11 cellular contexts compared by ENCODE assay signal in genomic region chr20:57394087-57395082, GRCh38. TPM values are rescaled to one million over a fixed set of nuclear protein-coding genes. Genes with fewer than 3 reads are reported as not detected.
DNase-seq lines count a peak whose midpoint lies in the region; ATAC-seq and TF ChIP-seq lines count a peak whose summit lies in the region.
"Had no signal": no experiment of that assay in that cellular context is flagged by ENCODE, and none has a peak within 500 bp of the region (broad histone marks: within the 10 kb centered on the region; RNA-seq: fewer than 3 reads in every experiment).

No MANE protein-coding gene starts in this region.

- ATAC-seq in HG03039 (IDR thresholded peaks at IDR 0.05; ENCODE audit: unreplicated experiment) (no peak), HG03280 (IDR thresholded peaks at IDR 0.05; ENCODE audit: unreplicated experiment) (no peak)

- DNase-seq in MM.1S, result peak; percentile 6
- DNase-seq in dorsolateral prefrontal cortex, result peak in 3 of 10 donors; percentile 9 to 44 (median 41)
- DNase-seq in colonic mucosa, result no peak
- DNase-seq in mucosa of gallbladder (ENCODE audit: low spot score), result no peak
- DNase-seq: central memory CD4-positive, alpha-beta T cell; COR-L47; NCI-H1694 had no signal

- intact Hi-C loops in dorsolateral prefrontal cortex (cut with DNase I), result loop anchor here (1.0 to 10.0 kb wide), 4 partner anchors 46 to 820 kb away; no protein-coding TSS in a partner anchor
- intact Hi-C loops in colonic mucosa (cut with DNase I), result no loop called here

- H3K27me3 ChIP-seq in BLaER1 (no peaks in the 10 kb centered on the region), MM.1S (replicated peaks; ENCODE audit: insufficient read depth, low read length) (no peaks in the 10 kb centered on the region), dorsolateral prefrontal cortex (no peaks in the 10 kb centered on the region), colonic mucosa (no peaks in the 10 kb centered on the region)

- H3K4me3 Mint-ChIP-seq in nephron, result peak overlapping the region; percentile 74 to 95 (median 93)

- no peaks in the 10 kb centered on the region for H3K9me2 ChIP-seq in MM.1S (replicated peaks; ENCODE audit: insufficient read depth, low read length)

- H3K4me1 ChIP-seq in BLaER1 (peaks cover 81% of the 10 kb centered on the region), MM.1S (ENCODE audit: low read length) (peaks cover 70% of the 10 kb centered on the region), colonic mucosa (peaks cover 39% of the 10 kb centered on the region)

- no peaks in the 10 kb centered on the region for H3K9me3 ChIP-seq in BLaER1
- H3K9me3 ChIP-seq in MM.1S (replicated peaks; ENCODE audit: insufficient read depth, low read length), result no peaks in the 10 kb centered on the region
- H3K9me3 ChIP-seq in colonic mucosa, result no peaks in the 10 kb centered on the region

- H3K4me2 ChIP-seq in BLaER1 (peak overlapping the region; percentile 99), MM.1S (ENCODE audit: low read depth, low read length) (peak overlapping the region; percentile 88)

- no peak overlapping the region for H2AFZ ChIP-seq in MM.1S (ENCODE audit: low read length)

- H3K4me1 Mint-ChIP-seq in nephron, result peaks cover 65% of the 10 kb centered on the region

- peaks cover 89% of the 10 kb centered on the region for H3K79me2 ChIP-seq in MM.1S (ENCODE audit: low read length)

- H3K27me3 Mint-ChIP-seq in nephron (ENCODE audit: low read depth), result peaks cover 9% of the 10 kb centered on the region

- H4K20me1 ChIP-seq in BLaER1, result peaks cover 75% of the 10 kb centered on the region
- H4K20me1 ChIP-seq in MM.1S (ENCODE audit: insufficient read depth, low read length), result peaks cover 40% of the 10 kb centered on the region; the same call in 1 of the 2 replicates

- H3K4me3 ChIP-seq in BLaER1 (peak overlapping the region; percentile 97), MM.1S (ENCODE audit: low read length) (peak overlapping the region; percentile 99), dorsolateral prefrontal cortex (peak overlapping the region in 2 of 59 donors; percentile 12 to 18), colonic mucosa (no peak overlapping the region)

- H3K9me3 Mint-ChIP-seq in nephron, result no peaks in the 10 kb centered on the region

- peaks cover 35% of the 10 kb centered on the region for H3K36me3 Mint-ChIP-seq in nephron (ENCODE audit: low read depth)

- H3K9ac ChIP-seq in BLaER1 (peak overlapping the region; percentile 97), MM.1S (ENCODE audit: low read length) (peak overlapping the region; percentile 100), colonic mucosa (ENCODE audit: low read depth in 2 of 2, low read length in 2 of 2) (no peak overlapping the region)

- TF ChIP-seq CTCF in MM.1S (IDR thresholded peaks at IDR 0.05; ENCODE audit: low read length) (peak; percentile 14; the same call in 1 of the 2 replicates), dorsolateral prefrontal cortex (IDR thresholded peaks at IDR 0.05 in 54 of 56, conservative IDR thresholded peaks at IDR 0.05 in 2 of 56; ENCODE audit: low read depth in 1 of 56, partially characterized antibody in 56 of 56) (no peak), nephron (IDR thresholded peaks at IDR 0.05; ENCODE audit: unreplicated experiment in 3 of 3) (no peak), colonic mucosa (IDR thresholded peaks at IDR 0.05) (no peak)

- H3K36me3 ChIP-seq in BLaER1 (peaks cover 49% of the 10 kb centered on the region), MM.1S (replicated peaks; ENCODE audit: insufficient read depth, low read length) (peaks cover 14% of the 10 kb centered on the region; the same call in 1 of the 2 replicates), colonic mucosa (no peaks in the 10 kb centered on the region)

- H3F3A ChIP-seq in MM.1S (ENCODE audit: insufficient read depth, low read length), result peaks cover 83% of the 10 kb centered on the region

- H3K27ac ChIP-seq in BLaER1 (peak overlapping the region; percentile 96), MM.1S (ENCODE audit: low read length) (peak overlapping the region; percentile 100), dorsolateral prefrontal cortex (peak overlapping the region in 54 of 59 donors; percentile 54 to 97 (median 88)), colonic mucosa (no peak overlapping the region)

- peak overlapping the region in 2 of 3 experiments; percentile 53 to 71 for H3K27ac Mint-ChIP-seq in nephron

RNA-seq across cellular contexts. Expression of gene RBM38, which starts 3.2 kb away (rescaled TPM):
- total RNA-seq in dorsolateral prefrontal cortex (10 to 100 TPM in 112 of 120 experiments, 1 to 10 TPM in 8; 8.5 to 26.9 (median 13.2) TPM), colonic mucosa (10 to 100 TPM; 41.3 to 43.1 TPM), mucosa of gallbladder (21.9 TPM)

RNA-seq across cellular contexts. Expression of gene RAE1, which starts 43.3 kb away (rescaled TPM):
- 10 to 100 TPM; 16.2 to 42.7 (median 30.2) TPM for total RNA-seq in dorsolateral prefrontal cortex
- 10 to 100 TPM; 20.3 to 29.3 TPM for total RNA-seq in colonic mucosa
- total RNA-seq in mucosa of gallbladder, result 20.9 TPM

Comparison
In these comparisons a context has a peak if more than half of its experiments do, and no peak if none do; other contexts are left out.
1. H3K9ac ChIP-seq: peak in BLaER1 (single experiment) and MM.1S (single experiment); none in colonic mucosa (0 of 2).